Comparison of ENCODE assay signal across 17 cellular contexts in the genomic region with DNA sequence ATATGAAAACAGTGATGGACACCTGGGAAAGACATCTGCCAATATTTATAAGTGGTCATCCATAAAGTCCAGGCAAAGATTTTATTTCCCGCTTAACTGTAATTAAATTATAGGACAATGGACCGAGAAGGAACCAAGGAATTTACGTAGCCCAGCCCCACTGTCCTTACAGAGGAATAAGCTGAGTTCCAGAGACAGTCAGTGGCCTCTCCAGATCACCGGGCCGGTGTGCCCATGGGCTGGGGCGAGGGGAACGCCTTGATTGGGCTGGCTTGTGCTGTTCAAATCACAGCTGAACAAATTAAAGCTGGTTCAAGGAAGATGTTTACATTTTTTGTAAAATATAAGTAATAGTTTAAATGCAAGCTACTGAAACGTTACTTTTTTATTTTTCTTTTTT. TPM values are rescaled to one million over a fixed set of nuclear protein-coding genes. Genes with fewer than 3 reads are reported as not detected.
A peak's percentile ranks its signal among the peaks of the same experiment; 100 is the strongest.
DNase-seq lines count a peak whose midpoint lies in the region; ATAC-seq, FAIRE-seq and TF ChIP-seq lines count a peak whose summit lies in the region.
"Had no signal": no experiment of that assay in that cellular context is flagged by ENCODE, and none has a peak within 500 bp of the region (broad histone marks: within the 10 kb centered on the region; RNA-seq: fewer than 3 reads in every experiment).

No MANE protein-coding gene starts in this region.

- 66 to 67% methylated on average over 8 of the region's 8 CpGs for WGBS in aorta, 2 donors

- peak in 1 of 2 donors; percentile 1 for ATAC-seq in gastrocnemius medialis
- ATAC-seq in aorta (ENCODE audit: low FRiP score): no peak
- ATAC-seq: GM12878 had no signal

- in situ Hi-C loops in gastrocnemius medialis (cut with MboI; ENCODE audit: low sequenced_read_pairs in 4 of 4): no loop called here

- no peaks in the 10 kb centered on the region for H4K20me1 ChIP-seq in fibroblast of lung (ENCODE audit: control insufficient read depth, extremely low read depth, insufficient read depth, low read length)

- no peak overlapping the region for H3K4me2 ChIP-seq in fibroblast of lung (ENCODE audit: extremely low read depth, insufficient read depth, low read length)
- H3K4me2 ChIP-seq: KMS-11 had no signal

- H3K36me3 ChIP-seq in right atrium auricular region (peaks cover 35% of the 10 kb centered on the region), fibroblast of lung (ENCODE audit: control insufficient read depth, insufficient read depth, low read length) (peaks cover 37% of the 10 kb centered on the region), gastrocnemius medialis (peaks cover 0 to 2% of the 10 kb centered on the region in 2 donors), aorta (ENCODE audit: control insufficient read depth in 1 of 2, insufficient read depth in 2 of 2, low read length in 1 of 2) (peaks cover 0 to 3% of the 10 kb centered on the region in 2 donors)

- H3K79me2 ChIP-seq in fibroblast of lung (ENCODE audit: control insufficient read depth, insufficient read depth, low read length): peaks cover 9% of the 10 kb centered on the region

- no peak overlapping the region for H3K4me3 ChIP-seq in right atrium auricular region
- H3K4me3 ChIP-seq in fibroblast of lung (replicated peaks in 1 of 4; ENCODE audit: control extremely low read depth in 1 of 4, insufficient read depth in 1 of 4, low read depth in 3 of 4, low read length in 4 of 4): no peak overlapping the region
- H3K4me3 ChIP-seq in gastrocnemius medialis: peak overlapping the region in 1 of 4 donors; percentile 26
- no peak overlapping the region for H3K4me3 ChIP-seq in aorta (ENCODE audit: low read length in 2 of 2)
- H3K4me3 ChIP-seq: GM12878 had no signal

- H3K27ac ChIP-seq in right atrium auricular region: peak overlapping the region; percentile 71 to 82
- H3K27ac ChIP-seq in fibroblast of lung (ENCODE audit: insufficient read depth, low read length): peak overlapping the region; percentile 84
- peak overlapping the region; percentile 85 to 92 (median 86) for H3K27ac ChIP-seq in gastrocnemius medialis
- H3K27ac ChIP-seq in aorta (ENCODE audit: low read depth in 1 of 2, low read length in 2 of 2): peak overlapping the region; percentile 63 to 73
- H3K27ac ChIP-seq: KMS-11 had no signal

- peaks cover 0 to 45% of the 10 kb centered on the region in 2 donors for H3K4me1 ChIP-seq in right atrium auricular region
- H3K4me1 ChIP-seq in fibroblast of lung (ENCODE audit: control insufficient read depth, extremely low read depth, insufficient read depth, low read length): no peaks in the 10 kb centered on the region
- peaks cover 54 to 70% of the 10 kb centered on the region in 2 donors for H3K4me1 ChIP-seq in gastrocnemius medialis
- no peaks in the 10 kb centered on the region for H3K4me1 ChIP-seq in aorta (ENCODE audit: control insufficient read depth in 1 of 2, insufficient read depth in 2 of 2, low read length in 2 of 2)

- no peak for TF ChIP-seq POLR2A in gastrocnemius medialis (IDR thresholded peaks at IDR 0.05)

- no peak overlapping the region for H2AFZ ChIP-seq in fibroblast of lung (ENCODE audit: low read length)

- peak overlapping the region; percentile 29 for H3K9ac ChIP-seq in fibroblast of lung (ENCODE audit: insufficient read depth, low read length)
- H3K9ac ChIP-seq: KMS-11 had no signal

- FAIRE-seq in urothelium cell line (lab: Jason Lieb, UNC): no peak
- FAIRE-seq: GM12878, TTC549 had no signal

- intact Hi-C loops in cardiac septum (cut with DNase I): no loop called here
- intact Hi-C loops in gastrocnemius medialis (cut with DNase I; ENCODE audit: low total_unique reads): loop anchor here (5.0 to 10.0 kb wide), 3 partner anchors 359 to 1554 kb away; no protein-coding TSS in a partner anchor
- intact Hi-C loops in aorta (cut with DNase I): loop anchor here in 1 of 2 donors (5.0 kb wide), 1 partner anchor 41 kb away; a partner anchor contains a TSS

- no peak for DNase-seq in right atrium auricular region (ENCODE audit: low spot score)
- DNase-seq in cardiac septum (ENCODE audit: low spot score): no peak
- no peak for DNase-seq in fibroblast of lung (ENCODE audit: low read depth in 2 of 2)
- no peak for DNase-seq in gastrocnemius medialis
- DNase-seq in aorta: peak in 1 of 2 donors; percentile 35
- no peak for DNase-seq in NCI-H2171 treated with DMSO at 0.1 percent for 48 hours (lab: John Stamatoyannopoulos, UW)
- no peak for DNase-seq in urothelium cell line (ENCODE audit: low spot score)
- no peak for DNase-seq in NCI-H69 (lab: John Stamatoyannopoulos, UW)
- DNase-seq: activated CD4-positive, alpha-beta memory T cell treated with anti-CD3 and anti-CD28 coated beads for 36 hours; amniotic stem cell; H7; mesendoderm; NCI-H1105; stimulated activated naive CD4-positive, alpha-beta T cell treated with Interleukin-2 at 50 U/mL for 16 hours had no signal

- H3K27me3 ChIP-seq in right atrium auricular region (no peaks in the 10 kb centered on the region), fibroblast of lung (ENCODE audit: control insufficient read depth, insufficient read depth, low read length) (no peaks in the 10 kb centered on the region), gastrocnemius medialis (no peaks in the 10 kb centered on the region), aorta (ENCODE audit: control insufficient read depth in 1 of 2, insufficient read depth in 2 of 2, low read length in 1 of 2) (no peaks in the 10 kb centered on the region)

- H3K9me3 ChIP-seq in right atrium auricular region: no peaks in the 10 kb centered on the region
- no peaks in the 10 kb centered on the region for H3K9me3 ChIP-seq in fibroblast of lung (ENCODE audit: control insufficient read depth, insufficient read depth, low read depth, low read length)
- H3K9me3 ChIP-seq in gastrocnemius medialis: no peaks in the 10 kb centered on the region
- no peaks in the 10 kb centered on the region for H3K9me3 ChIP-seq in aorta (ENCODE audit: control insufficient read depth, low read length)

- TF ChIP-seq CTCF in right atrium auricular region (IDR thresholded peaks at IDR 0.05) (no peak), fibroblast of lung (conservative IDR thresholded peaks at IDR 0.05 in 1 of 2, IDR thresholded peaks at IDR 0.05 in 1 of 2; ENCODE audit: low read depth in 1 of 2, low read length in 2 of 2) (no peak), gastrocnemius medialis (IDR thresholded peaks at IDR 0.05 in 4 of 5, conservative IDR thresholded peaks at IDR 0.05 in 1 of 5) (no peak)

RNA-seq across cellular contexts. Expression of a gene that starts 40.7 kb away (rescaled TPM):
- total RNA-seq in right atrium auricular region: 100 to 1,000 TPM in 1 of 2 donors, 10 to 100 TPM in 1; 55.2 to 119 TPM
- total RNA-seq in cardiac septum: 215 TPM
- total RNA-seq in fibroblast of lung: 79.1 and 90.3 TPM in 2 replicates
- 74.3 and 79.0 TPM in 2 replicates for polyA plus RNA-seq in fibroblast of lung
- 149 and 151 TPM in 2 replicates for polyA plus RNA-seq in fibroblast of lung (2012)
- polyA minus RNA-seq in fibroblast of lung (ENCODE audit: low replicate concordance): 103 and 104 TPM in 2 replicates
- total RNA-seq in gastrocnemius medialis: 100 to 1,000 TPM in 1 of 4 donors, 10 to 100 TPM in 3; 21.3 to 171 (median 38.9) TPM
- 100 to 1,000 TPM; 126 to 167 TPM for total RNA-seq in aorta
- polyA plus RNA-seq in aorta: 100 to 1,000 TPM in 1 of 2 donors, 10 to 100 TPM in 1; 40.3 to 113 TPM
